ENCODE assay signal across 12 cellular contexts in genomic region chrX:20595928-20596550, GRCh38.
DNase-seq lines count a peak whose midpoint lies in the region; ATAC-seq and TF ChIP-seq lines count a peak whose summit lies in the region.
"Had no signal": no experiment of that assay in that cellular context is flagged by ENCODE, and none has a peak within 500 bp of the region (broad histone marks: within the 10 kb centered on the region; RNA-seq: fewer than 3 reads in every experiment).

No MANE protein-coding gene starts in this region.

- intact Hi-C loops in vagina (cut with DNase I): no loop called here

- no peaks in the 10 kb centered on the region for H3K36me3 ChIP-seq in vagina

- TF ChIP-seq POLR2A in vagina (IDR thresholded peaks at IDR 0.05): no peak

- peak overlapping the region; percentile 16 for H3K27ac ChIP-seq in angular gyrus (ENCODE audit: low read depth, low read length)
- H3K27ac ChIP-seq in vagina: no peak overlapping the region
- H3K27ac ChIP-seq: HL-60 had no signal

- no peaks in the 10 kb centered on the region for H3K9me3 ChIP-seq in vagina

- H3K27me3 ChIP-seq in vagina: no peaks in the 10 kb centered on the region

- ATAC-seq in HG02885 (IDR thresholded peaks at IDR 0.05; ENCODE audit: poor library complexity, unreplicated experiment): peak; percentile 42
- ATAC-seq in HG02642 (IDR thresholded peaks at IDR 0.05; ENCODE audit: poor library complexity, unreplicated experiment): no peak

- DNase-seq in GM04503 (ENCODE audit: low read depth) (peak; percentile 7), 8988T (no peak), vagina (ENCODE audit: extremely low spot score in 2 of 2) (no peak), NCI-H146 (lab: John Stamatoyannopoulos, UW) (no peak)
- peak; percentile 26 to 44 (median 28) for DNase-seq in stimulated activated CD4-positive, alpha-beta T cell treated with anti-CD3 and anti-CD28 coated beads, Interleukin-12 subunit alpha, Interleukin-12 subunit beta, amount 100 ng/mL, for 48 hours (ENCODE audit: low read depth in 2 of 3, low spot score in 1 of 3)
- DNase-seq: cerebellar nuclear complex, DMS79, NCI-H2107 had no signal

- TF ChIP-seq CTCF in vagina (IDR thresholded peaks at IDR 0.05): no peak

- no peaks in the 10 kb centered on the region for H3K4me1 ChIP-seq in vagina

- H3K4me3 ChIP-seq in vagina: no peak overlapping the region

Comparison
In these comparisons a context has a peak if more than half of its experiments do, and no peak if none do; other contexts are left out.
1. DNase-seq: peak in GM04503 (single experiment) and stimulated activated CD4-positive, alpha-beta T cell treated with anti-CD3 and anti-CD28 coated beads, Interleukin-12 subunit alpha, Interleukin-12 subunit beta, amount 100 ng/mL, for 48 hours (3 of 3); none in 8988T (single experiment), vagina (0 of 2) and NCI-H146 (single experiment).